6 cellular contexts compared by ENCODE assay signal in the genomic region with DNA sequence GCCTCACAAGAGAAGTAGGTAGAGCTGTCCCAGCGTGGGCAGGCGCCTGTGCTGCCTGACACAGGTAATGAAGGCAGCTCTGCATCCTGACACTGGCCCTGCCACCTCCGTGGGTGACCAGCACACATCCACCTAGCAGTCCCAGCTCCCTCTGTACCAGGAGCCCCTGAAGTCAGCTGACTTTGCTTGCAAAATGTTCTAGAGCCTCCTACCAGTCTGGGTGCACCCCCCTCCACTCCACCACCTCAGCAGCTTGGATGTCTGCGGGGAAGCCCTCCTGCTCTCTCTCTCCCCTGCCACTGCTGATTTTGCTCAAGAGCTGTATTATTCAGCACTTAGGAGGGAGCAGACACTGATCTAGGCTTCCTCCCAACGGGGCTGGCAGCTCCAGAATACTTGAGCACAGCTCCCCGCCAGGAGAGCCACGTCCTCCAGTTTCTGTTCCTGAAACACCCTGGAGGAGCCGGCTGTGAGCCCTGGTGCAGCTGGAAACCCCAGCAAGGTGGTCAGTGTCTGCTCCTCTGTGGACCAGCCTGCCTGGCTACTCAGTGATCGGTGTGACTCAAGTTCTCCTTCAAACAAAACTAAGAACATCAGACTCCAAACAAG. TPM values are rescaled to one million over a fixed set of nuclear protein-coding genes. Genes with fewer than 3 reads are reported as not detected.
DNase-seq lines count a peak whose midpoint lies in the region; ATAC-seq and TF ChIP-seq lines count a peak whose summit lies in the region.

No MANE protein-coding gene starts in this region.

- H2AFZ ChIP-seq in DND-41 (ENCODE audit: low read depth, low read length) = no peak overlapping the region

- no peak for TF ChIP-seq CTCF in DND-41 (IDR thresholded peaks at IDR 0.05; ENCODE audit: borderline replicate concordance, extremely low read depth, low read length, poor library complexity, severe bottlenecking)
- TF ChIP-seq CTCF in foreskin fibroblast (IDR thresholded peaks at IDR 0.05; ENCODE audit: low read depth, low read length) = no peak
- TF ChIP-seq CTCF in suprapubic skin (IDR thresholded peaks at IDR 0.05) = no peak
- TF ChIP-seq CTCF in GM10266 (IDR thresholded peaks at IDR 0.05; ENCODE audit: control insufficient read depth, insufficient read depth, low read depth, missing control alignments) = no peak

- TF ChIP-seq POLR2A in suprapubic skin (IDR thresholded peaks at IDR 0.05) = no peak

- peaks cover 79% of the 10 kb centered on the region for H3K4me1 ChIP-seq in DND-41 (ENCODE audit: insufficient read depth, low read length)
- no peaks in the 10 kb centered on the region; the same call in 1 of the 2 replicates for H3K4me1 ChIP-seq in SJCRH30
- peaks cover 63% of the 10 kb centered on the region for H3K4me1 ChIP-seq in suprapubic skin

- H3K4me3 ChIP-seq in DND-41 (ENCODE audit: low read depth in 1 of 2, low read length in 2 of 2) (peak overlapping the region; percentile 94 to 100; a peak in 3 of 4 replicates), SJCRH30 (peak overlapping the region; percentile 97), foreskin fibroblast (ENCODE audit: low read depth in 1 of 2, low read length in 2 of 2) (peak overlapping the region; percentile 67 to 95), suprapubic skin (peak overlapping the region; percentile 100)

- H3K36me3 ChIP-seq in DND-41 (ENCODE audit: insufficient read depth, low read length) (peaks cover 23% of the 10 kb centered on the region), SJCRH30 (no peaks in the 10 kb centered on the region), suprapubic skin (peaks cover 8% of the 10 kb centered on the region)

- TF ChIP-seq EP300 in suprapubic skin (IDR thresholded peaks at IDR 0.05) = no peak

- peaks cover 34% of the 10 kb centered on the region for H4K20me1 ChIP-seq in DND-41 (ENCODE audit: insufficient read depth, low read length)

- ATAC-seq in DND-41 (ENCODE audit: insufficient read depth, low read depth) (no peak), HG03432 (IDR thresholded peaks at IDR 0.05; ENCODE audit: unreplicated experiment) (no peak)

- peaks cover 94% of the 10 kb centered on the region for H3K79me2 ChIP-seq in DND-41 (ENCODE audit: insufficient read depth, low read length)

- H3K9ac ChIP-seq in DND-41 (ENCODE audit: low read depth, low read length) = peak overlapping the region; percentile 89

- H3K27me3 ChIP-seq in DND-41 (ENCODE audit: insufficient read depth, low read length, poor library complexity) (no peaks in the 10 kb centered on the region), SJCRH30 (no peaks in the 10 kb centered on the region), suprapubic skin (no peaks in the 10 kb centered on the region)

- H3K9me3 ChIP-seq in DND-41 (ENCODE audit: insufficient read depth, low read length, severe bottlenecking) (no peaks in the 10 kb centered on the region), SJCRH30 (replicated peaks) (no peaks in the 10 kb centered on the region), suprapubic skin (no peaks in the 10 kb centered on the region)

- DNase-seq in DND-41 (no peak), SJCRH30 (no peak), foreskin fibroblast (peak in 1 of 2 donors; percentile 42), suprapubic skin (ENCODE audit: low spot score in 2 of 2) (no peak), GM10266 (ENCODE audit: extremely low spot score) (no peak)

- H3K27ac ChIP-seq in DND-41 (ENCODE audit: low read length) = peak overlapping the region; percentile 57
- no peak overlapping the region for H3K27ac ChIP-seq in SJCRH30
- H3K27ac ChIP-seq in suprapubic skin = peak overlapping the region; percentile 89

- 29% methylated on average over 8 of the region's 9 CpGs for WGBS in suprapubic skin

- peak overlapping the region; percentile 100 for H3K4me2 ChIP-seq in DND-41 (ENCODE audit: insufficient read depth, low read length)

RNA-seq across cellular contexts. Expression of a gene that starts 1.0 kb away (rescaled TPM):
- total RNA-seq in SJCRH30 (2014; rRNA removed; shearing (Covaris generic)) = 10.4 and 10.7 TPM in 2 replicates
- 10 to 100 TPM; 12.4 to 15.8 (median 14.6) TPM for total RNA-seq in suprapubic skin

RNA-seq across cellular contexts. Expression of a gene that starts 1.1 kb away (rescaled TPM):
- total RNA-seq in SJCRH30 (2014; rRNA removed; shearing (Covaris generic)) = 10.3 and 11.5 TPM in 2 replicates
- total RNA-seq in suprapubic skin = 10 to 100 TPM in 2 of 4 donors, 1 to 10 TPM in 2; 7.8 to 17.8 (median 10.9) TPM

RNA-seq across cellular contexts. Expression of a gene that starts 18.9 kb away (rescaled TPM):
- 0.47 and 0.56 TPM in 2 replicates for total RNA-seq in SJCRH30 (2014; rRNA removed; shearing (Covaris generic))
- under 1 TPM in 2 of 4 donors, not detected in 2; 0.40 to 0.44 TPM for total RNA-seq in suprapubic skin

RNA-seq across cellular contexts. Expression of a gene that starts 42.3 kb away (rescaled TPM):
- 12.6 and 21.0 TPM in 2 replicates for total RNA-seq in SJCRH30 (2014; rRNA removed; shearing (Covaris generic))
- 10 to 100 TPM; 18.9 to 77.6 (median 44.7) TPM for total RNA-seq in suprapubic skin

RNA-seq across cellular contexts. Expression of a gene that starts 54.3 kb away (rescaled TPM):
- 0.24 and 0.76 TPM in 2 replicates for total RNA-seq in SJCRH30 (2014; rRNA removed; shearing (Covaris generic))
- total RNA-seq in suprapubic skin = 10 to 100 TPM; 22.4 to 39.1 (median 29.7) TPM
